Comparison of ENCODE assay signal across 8 cellular contexts in the genomic region with DNA sequence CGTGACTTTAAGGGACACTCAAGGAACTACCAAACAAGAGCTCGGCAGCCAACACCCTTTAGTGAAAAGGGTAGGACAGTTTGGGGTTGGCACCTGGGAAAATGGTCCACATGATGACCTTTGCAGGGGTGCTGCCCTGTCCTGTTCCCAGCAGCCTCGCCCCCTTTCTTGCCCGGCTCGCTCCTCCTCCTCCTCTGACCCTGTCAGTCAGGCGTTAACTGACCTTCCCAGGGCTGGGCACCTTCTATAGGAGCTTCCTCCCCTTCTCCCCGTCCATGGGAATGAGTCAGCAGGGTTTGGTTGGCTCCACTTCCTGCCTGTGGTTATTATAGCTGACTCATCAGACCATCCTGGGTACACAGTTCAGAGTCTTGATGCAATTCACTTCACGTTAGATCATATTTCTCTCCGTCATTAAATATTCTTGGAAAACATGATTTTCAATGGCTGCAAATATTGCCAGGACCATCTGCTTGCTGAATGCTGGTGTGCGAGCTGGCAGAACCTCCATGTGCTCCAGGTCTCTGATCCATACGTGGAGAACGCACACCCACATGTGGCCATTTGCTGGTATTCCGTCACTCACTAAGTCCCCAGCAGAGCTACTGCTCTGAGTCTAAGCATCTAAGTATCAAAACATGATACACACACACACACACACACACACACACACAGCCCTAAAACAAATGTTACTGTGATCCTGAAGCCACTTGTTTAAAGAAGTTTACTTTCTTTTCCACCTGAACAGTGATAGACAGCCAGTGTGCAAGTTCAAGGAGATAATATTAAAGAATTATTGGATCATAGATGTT.
DNase-seq lines count a peak whose midpoint lies in the region; ATAC-seq and TF ChIP-seq lines count a peak whose summit lies in the region.

No MANE protein-coding gene starts in this region.

- H3K36me3 ChIP-seq in ACC112 (ENCODE audit: insufficient read depth, low read length), result no peaks in the 10 kb centered on the region
- no peaks in the 10 kb centered on the region for H3K36me3 ChIP-seq in colonic mucosa

- H3K4me1 ChIP-seq in ACC112 (ENCODE audit: control insufficient read depth, insufficient read depth, low read length, unreplicated experiment) (peaks cover 26% of the 10 kb centered on the region), colonic mucosa (peaks cover 6% of the 10 kb centered on the region)

- no peak for TF ChIP-seq CTCF in colonic mucosa (IDR thresholded peaks at IDR 0.05)

- no peaks in the 10 kb centered on the region for H3K79me2 ChIP-seq in ACC112 (ENCODE audit: control insufficient read depth, insufficient read depth, low read length, unreplicated experiment)

- peak; percentile 65 for ATAC-seq in GM18907 (IDR thresholded peaks at IDR 0.05; ENCODE audit: unreplicated experiment)
- peak; percentile 88 to 91 for ATAC-seq in activated CD4-positive, CD25-positive, alpha-beta regulatory T cell treated with anti-CD3 and anti-CD28 coated beads, Interleukin-2, amount 50 U/mL, for 24 hours
- ATAC-seq in GM21576 (IDR thresholded peaks at IDR 0.05; ENCODE audit: unreplicated experiment), result no peak

- H3K27ac ChIP-seq in ACC112 (ENCODE audit: low read depth, low read length) (peak overlapping the region; percentile 80), colonic mucosa (peak overlapping the region; percentile 80)

- intact Hi-C loops in colonic mucosa (cut with DNase I), result no loop called here

- peak overlapping the region in 1 of 2 donors; percentile 7 for H3K9ac ChIP-seq in colonic mucosa (ENCODE audit: low read depth in 2 of 2, low read length in 2 of 2)

- H2AFZ ChIP-seq in ACC112 (ENCODE audit: low read length, unreplicated experiment), result no peak overlapping the region

- H3K9me3 ChIP-seq in colonic mucosa, result no peaks in the 10 kb centered on the region

- no peaks in the 10 kb centered on the region for H3K27me3 ChIP-seq in ACC112 (ENCODE audit: insufficient read depth, low read length)
- no peaks in the 10 kb centered on the region for H3K27me3 ChIP-seq in colonic mucosa

- DNase-seq in NCI-H2227 treated with DMSO at 0.1 percent for 48 hours (lab: John Stamatoyannopoulos, UW) (peak; percentile 26), colonic mucosa (peak; percentile 93), medulla oblongata (ENCODE audit: extremely low spot score) (peak; percentile 42)
- DNase-seq in stimulated activated CD8-positive, alpha-beta memory T cell treated with anti-CD3 and anti-CD28 coated beads, Interleukin-4, amount 100 ng/mL, for 4 hours (ENCODE audit: low read depth in 2 of 2, low spot score in 1 of 2), result peak; percentile 25 to 26

- H3K4me3 ChIP-seq in ACC112 (ENCODE audit: low read depth, low read length) (0 out of 2 replicates have a peak overlapping the region, but pooled peaks have one; percentile 17), colonic mucosa (no peak overlapping the region)

Comparison
In these comparisons a context has a peak if more than half of its experiments do, and no peak if none do; other contexts are left out.
1. DNase-seq: peak in every context shown above with its lines; median percentile 93 in colonic mucosa; 42 in medulla oblongata; 26 in NCI-H2227 treated with DMSO at 0.1 percent for 48 hours; 26 in stimulated activated CD8-positive, alpha-beta memory T cell treated with anti-CD3 and anti-CD28 coated beads, Interleukin-4, amount 100 ng/mL, for 4 hours.